10 cellular contexts compared by ENCODE assay signal in genomic region chr7:33722383-33723096, GRCh38.
DNase-seq lines count a peak whose midpoint lies in the region; ATAC-seq and TF ChIP-seq lines count a peak whose summit lies in the region.
"Had no signal": no experiment of that assay in that cellular context is flagged by ENCODE, and none has a peak within 500 bp of the region (broad histone marks: within the 10 kb centered on the region; RNA-seq: fewer than 3 reads in every experiment).

No MANE protein-coding gene starts in this region.

- H2AFZ ChIP-seq in PC-3 (ENCODE audit: low read length) (peak overlapping the region; percentile 72), neural progenitor cell (replicated peaks) (no peak overlapping the region)

- CTCF ChIA-PET in PC-3 (lab: Charles Lee) = interaction anchor here (0.5 kb wide), 1 partner anchor 226 kb away, joined by 3 read pairs; no protein-coding TSS in a partner anchor

- intact Hi-C loops in PC-3 (cut with micrococcal nuclease) = no loop called here

- H3K4me1 ChIP-seq in PC-3 (ENCODE audit: insufficient read depth, low read length) (peaks cover 20% of the 10 kb centered on the region), neural progenitor cell (peaks cover 15% of the 10 kb centered on the region)

- H3K9me2 ChIP-seq in PC-3 (replicated peaks; ENCODE audit: low read length) = no peaks in the 10 kb centered on the region

- H3K27me3 Mint-ChIP-seq in neural progenitor cell (ENCODE audit: insufficient read depth, low read depth) = peaks cover 3% of the 10 kb centered on the region
- H3K27me3 Mint-ChIP-seq: dendritic cell treated with granulocyte-macrophage colony-stimulating factor and Interleukin-4, amounts not matched to agents 40 ng/mL and 50 ng/mL, for 4 days had no signal

- no peaks in the 10 kb centered on the region for H3K9me3 Mint-ChIP-seq in neural progenitor cell
- H3K9me3 Mint-ChIP-seq: dendritic cell treated with granulocyte-macrophage colony-stimulating factor and Interleukin-4, amounts not matched to agents 40 ng/mL and 50 ng/mL, for 4 days had no signal

- H3K9ac ChIP-seq in PC-3 (ENCODE audit: low read length) = 0 out of 2 replicates have a peak overlapping the region, but pooled peaks have one; percentile 29
- no peak overlapping the region for H3K9ac ChIP-seq in neural progenitor cell

- TF ChIP-seq CTCF in PC-3 (conservative IDR thresholded peaks at IDR 0.05; ENCODE audit: low read depth, low read length) (no peak), neural progenitor cell (IDR thresholded peaks at IDR 0.05) (no peak)

- H3K27me3 ChIP-seq in PC-3 (ENCODE audit: low read length) (no peaks in the 10 kb centered on the region), neural progenitor cell (no peaks in the 10 kb centered on the region), H7 (ENCODE audit: control insufficient read depth, insufficient read depth, low read length) (no peaks in the 10 kb centered on the region)

- H3K4me3 ChIP-seq in PC-3 (ENCODE audit: low read length) (peak overlapping the region; percentile 41; the same call in 1 of the 2 replicates), neural progenitor cell (no peak overlapping the region), H7 (ENCODE audit: insufficient read depth, low read depth, low read length) (no peak overlapping the region)

- no peaks in the 10 kb centered on the region for H3K79me2 ChIP-seq in PC-3 (ENCODE audit: low read length)
- H3K79me2 ChIP-seq in neural progenitor cell (ENCODE audit: low read depth) = no peaks in the 10 kb centered on the region

- H3K36me3 ChIP-seq in PC-3 (ENCODE audit: low read depth, low read length) (no peaks in the 10 kb centered on the region), neural progenitor cell (no peaks in the 10 kb centered on the region), H7 (replicated peaks; ENCODE audit: control insufficient read depth, insufficient read depth, low read length) (no peaks in the 10 kb centered on the region)

- peaks cover 21% of the 10 kb centered on the region for H3K4me1 Mint-ChIP-seq in neural progenitor cell

- H3K9me3 ChIP-seq in PC-3 (ENCODE audit: low read length) (no peaks in the 10 kb centered on the region), neural progenitor cell (ENCODE audit: low read depth) (no peaks in the 10 kb centered on the region)

- no peaks in the 10 kb centered on the region for H3K36me3 Mint-ChIP-seq in neural progenitor cell

- H4K20me1 ChIP-seq in PC-3 (ENCODE audit: low read length) (no peaks in the 10 kb centered on the region), neural progenitor cell (ENCODE audit: low read depth) (no peaks in the 10 kb centered on the region)

- no peak overlapping the region for H3K27ac Mint-ChIP-seq in neural progenitor cell
- H3K27ac Mint-ChIP-seq: dendritic cell treated with granulocyte-macrophage colony-stimulating factor and Interleukin-4, amounts not matched to agents 40 ng/mL and 50 ng/mL, for 4 days had no signal

- peak; percentile 95 for DNase-seq in Daoy (ENCODE audit: low read depth)
- DNase-seq in PC-3 = peak; percentile 90
- DNase-seq in ecto neural progenitor cell (ENCODE audit: low spot score) = peak; percentile 66
- peak; percentile 10 for DNase-seq in neural progenitor cell (ENCODE audit: low spot score)
- DNase-seq in NK-92 treated with Interleukin-12 subunit alpha and Interleukin-12 subunit beta, amount 100 ng/mL, for 24 hours (lab: John Stamatoyannopoulos, UW) = no peak
- no peak for DNase-seq in H7
- DNase-seq: NCI-H774 had no signal

- POLR2A ChIA-PET in PC-3 (lab: Charles Lee; ENCODE audit: unreplicated experiment) = interaction anchor here (0.6 kb wide), 1 partner anchor 1785 kb away, joined by 4 read pairs; no protein-coding TSS in a partner anchor

- H3K27ac ChIP-seq in PC-3 (ENCODE audit: low read length) (peak overlapping the region; percentile 47), neural progenitor cell (no peak overlapping the region)

- BruUV-seq in PC-3 (replicated peaks; lab: Mats Ljungman, UMichigan) = no TSS peak

- ATAC-seq in PC-3 = peak; percentile 99
- no peak for ATAC-seq in HG03095 (IDR thresholded peaks at IDR 0.05; ENCODE audit: unreplicated experiment)
- ATAC-seq in GM18868 (IDR thresholded peaks at IDR 0.05; ENCODE audit: unreplicated experiment) = no peak

- peak overlapping the region; percentile 83 for H3K4me2 ChIP-seq in PC-3 (ENCODE audit: low read length)
- H3K4me2 ChIP-seq in neural progenitor cell = no peak overlapping the region

- no peaks in the 10 kb centered on the region for H3F3A ChIP-seq in PC-3 (ENCODE audit: low read length, unreplicated experiment)
- H3F3A ChIP-seq in neural progenitor cell (ENCODE audit: low read depth) = no peaks in the 10 kb centered on the region

- no peak overlapping the region for H3K4me3 Mint-ChIP-seq in neural progenitor cell
- H3K4me3 Mint-ChIP-seq: dendritic cell treated with granulocyte-macrophage colony-stimulating factor and Interleukin-4, amounts not matched to agents 40 ng/mL and 50 ng/mL, for 4 days had no signal

Comparison
In these comparisons a context has a peak if more than half of its experiments do, and no peak if none do; other contexts are left out.
1. DNase-seq: peak in Daoy (single experiment), PC-3 (single experiment), ecto neural progenitor cell (single experiment) and neural progenitor cell (single experiment); none in NK-92 treated with Interleukin-12 subunit alpha and Interleukin-12 subunit beta, amount 100 ng/mL, for 24 hours (single experiment) and H7 (single experiment).